18 cellular contexts compared by ENCODE assay signal in genomic region chr4:116877069-116877468, GRCh38.
DNase-seq lines count a peak whose midpoint lies in the region; ATAC-seq, FAIRE-seq and TF ChIP-seq lines count a peak whose summit lies in the region.
"Had no signal": no experiment of that assay in that cellular context is flagged by ENCODE, and none has a peak within 500 bp of the region (broad histone marks: within the 10 kb centered on the region; RNA-seq: fewer than 3 reads in every experiment).

No MANE protein-coding gene starts in this region.

- H3K27ac ChIP-seq in SK-N-SH (ENCODE audit: low read depth in 2 of 2, low read length in 1 of 2): no peak overlapping the region
- H3K27ac ChIP-seq in A549: no peak overlapping the region
- H3K27ac ChIP-seq in IMR-90 (ENCODE audit: insufficient read depth, low read length): no peak overlapping the region
- H3K27ac ChIP-seq: 22Rv1, BLaER1 had no signal

- CTCF ChIA-PET in SK-N-SH (lab: Yijun Ruan, JAX) (interaction anchor here (0.9 kb wide), 1 partner anchor 24 kb away, joined by 3 read pairs; no protein-coding TSS in a partner anchor), A549 (lab: Yijun Ruan, JAX) (no interaction called here), IMR-90 (lab: Yijun Ruan, JAX) (no interaction called here)

- H2AFZ ChIP-seq in SK-N-SH (ENCODE audit: low read depth): peak overlapping the region; percentile 68; the same call in 1 of the 2 replicates
- no peak overlapping the region for H2AFZ ChIP-seq in IMR-90 (replicated peaks; ENCODE audit: low read length, poor library complexity)

- H3K14ac ChIP-seq in IMR-90 (replicated peaks; ENCODE audit: low read depth, low read length): no peak overlapping the region

- no peak overlapping the region for H3K9ac ChIP-seq in SK-N-SH
- no peak overlapping the region for H3K9ac ChIP-seq in IMR-90 (ENCODE audit: low read depth, low read length)
- H3K9ac ChIP-seq: BLaER1 had no signal

- H4K8ac ChIP-seq in IMR-90 (ENCODE audit: low read depth in 2 of 2, low read length in 2 of 2): no peak overlapping the region

- H2AK9ac ChIP-seq in IMR-90 (replicated peaks; ENCODE audit: low read depth, low read length, poor library complexity): no peak overlapping the region

- no peak overlapping the region for H2BK120ac ChIP-seq in IMR-90 (ENCODE audit: low read depth, low read length)

- H3K9me3 ChIP-seq in SK-N-SH (no peaks in the 10 kb centered on the region), A549 (no peaks in the 10 kb centered on the region), IMR-90 (ENCODE audit: control insufficient read depth, insufficient read depth, low read length) (no peaks in the 10 kb centered on the region)
- H3K9me3 ChIP-seq: BE2C, BLaER1 had no signal

- no peaks in the 10 kb centered on the region for H3K79me2 ChIP-seq in SK-N-SH (ENCODE audit: insufficient read depth)

- H3K9me2 ChIP-seq in SK-N-SH: no peaks in the 10 kb centered on the region

- H2BK15ac ChIP-seq in IMR-90 (ENCODE audit: low read depth, low read length): no peak overlapping the region

- H3K23ac ChIP-seq in IMR-90 (ENCODE audit: low read depth, low read length): no peak overlapping the region

- TF ChIP-seq EP300 in SK-N-SH (IDR thresholded peaks at IDR 0.05; ENCODE audit: borderline replicate concordance in 1 of 2, low read depth in 1 of 2, low read length in 1 of 2): no peak
- TF ChIP-seq EP300 in A549 (IDR thresholded peaks at IDR 0.05): no peak

- H4K20me1 ChIP-seq in SK-N-SH (ENCODE audit: insufficient read depth) (no peaks in the 10 kb centered on the region), IMR-90 (ENCODE audit: insufficient read depth, low read length) (no peaks in the 10 kb centered on the region)
- H4K20me1 ChIP-seq: BLaER1 had no signal

- H4K91ac ChIP-seq in IMR-90 (ENCODE audit: insufficient read depth, low read depth, low read length): no peak overlapping the region

- no peaks in the 10 kb centered on the region for H3K36me3 ChIP-seq in SK-N-SH (replicated peaks in 1 of 2; ENCODE audit: control insufficient read depth in 1 of 2, insufficient read depth in 2 of 2, low read length in 1 of 2)
- no peaks in the 10 kb centered on the region for H3K36me3 ChIP-seq in IMR-90 (ENCODE audit: control insufficient read depth, insufficient read depth, low read length)
- H3K36me3 ChIP-seq: BE2C, BLaER1 had no signal

- no peak overlapping the region for H3K4ac ChIP-seq in IMR-90 (ENCODE audit: low read depth, low read length)

- H3K18ac ChIP-seq in IMR-90 (ENCODE audit: low read depth, low read length): no peak overlapping the region

- TF ChIP-seq RAD21 in SK-N-SH (IDR thresholded peaks at IDR 0.05; ENCODE audit: low read length): no peak
- TF ChIP-seq RAD21 in A549 (conservative IDR thresholded peaks at IDR 0.05 in 1 of 2, IDR thresholded peaks at IDR 0.05 in 1 of 2): no peak
- no peak for TF ChIP-seq RAD21 in IMR-90 (IDR thresholded peaks at IDR 0.05; ENCODE audit: low read length)

- ATAC-seq in SK-N-SH treated with all-trans-retinoic acid at 6 μM for 48 hours: no peak
- ATAC-seq in A549: no peak
- ATAC-seq in IMR-90 (ENCODE audit: low read depth): no peak
- no peak for ATAC-seq in GM21723 (IDR thresholded peaks at IDR 0.05; ENCODE audit: unreplicated experiment)

- TF ChIP-seq POLR2A in A549 (IDR thresholded peaks at IDR 0.05; ENCODE audit: low read length) (no peak), IMR-90 (IDR thresholded peaks at IDR 0.05; ENCODE audit: low read depth, low read length) (no peak)

- H3K56ac ChIP-seq in IMR-90 (ENCODE audit: extremely low read depth, insufficient read depth, low read length): no peak overlapping the region

- no peak overlapping the region for H2BK5ac ChIP-seq in IMR-90 (ENCODE audit: low read depth, low read length, poor library complexity, severe bottlenecking)

- H3K79me1 ChIP-seq in IMR-90 (ENCODE audit: low read depth in 1 of 2, low read length in 2 of 2): no peaks in the 10 kb centered on the region

- H2BK20ac ChIP-seq in IMR-90 (ENCODE audit: low read depth, low read length): no peak overlapping the region

- no TSS peak for BruUV-seq in IMR-90 (replicated peaks; lab: Mats Ljungman, UMichigan)

- POLR2A ChIA-PET in SK-N-SH (lab: Yijun Ruan, JAX) (no interaction called here), A549 (lab: Yijun Ruan, JAX) (no interaction called here), IMR-90 (lab: Charles Lee; ENCODE audit: unreplicated experiment) (no interaction called here)

- DNase-seq in SK-N-SH (no peak), A549 (ENCODE audit: low read depth in 1 of 2, low spot score in 1 of 2) (no peak), IMR-90 (no peak)
- DNase-seq: ACHN; BE2C; C1 segment of cervical spinal cord; CD4-positive, alpha-beta memory T cell; CD4-positive, CD25-positive, alpha-beta regulatory T cell; CD8-positive, alpha-beta memory T cell; COR-L47; DMS79 treated with DMSO at 0.1 percent for 48 hours; GF-D8 had no signal

- H3K9me1 ChIP-seq in IMR-90 (ENCODE audit: insufficient read depth, low read length): no peaks in the 10 kb centered on the region

- WGBS in SK-N-SH (ENCODE audit: low lambda C conversion rate): 66% methylated on average over 1 of the region's 1 CpG
- WGBS in A549 (ENCODE audit: missing lambda C conversion rate): 13% methylated on average over 1 of the region's 1 CpG
- WGBS in IMR-90 (ENCODE audit: extremely low coverage in 2 of 2, insufficient read length in 1 of 2), 2 experiments: no CpG with 5 or more reads among the region's 1 CpG

- no peak overlapping the region for H2AK5ac ChIP-seq in IMR-90 (ENCODE audit: low read depth, low read length)

- H3F3A ChIP-seq in SK-N-SH (replicated peaks; ENCODE audit: insufficient read depth): no peaks in the 10 kb centered on the region

- H3K4me2 ChIP-seq in SK-N-SH (no peak overlapping the region), A549 (no peak overlapping the region), IMR-90 (ENCODE audit: low read depth, low read length) (no peak overlapping the region)
- H3K4me2 ChIP-seq: BLaER1 had no signal

- no peak for FAIRE-seq in A549 (lab: Jason Lieb, UNC)
- FAIRE-seq: GM12891, GM19239 had no signal

- H3K27me3 ChIP-seq in SK-N-SH (ENCODE audit: insufficient read depth): no peaks in the 10 kb centered on the region
- no peaks in the 10 kb centered on the region for H3K27me3 ChIP-seq in IMR-90 (ENCODE audit: control insufficient read depth, insufficient read depth, low read length)
- H3K27me3 ChIP-seq: BE2C, BLaER1 had no signal

- intact Hi-C loops in IMR-90 (cut with micrococcal nuclease): no loop called here

- in situ Hi-C loops in IMR-90 (cut with MboI; ENCODE audit: low sequenced_read_pairs): no loop called here

- no peak overlapping the region for H3K4me3 ChIP-seq in SK-N-SH (ENCODE audit: low read depth in 2 of 2, low read length in 1 of 2)
- no peak overlapping the region for H3K4me3 ChIP-seq in A549
- no peak overlapping the region for H3K4me3 ChIP-seq in IMR-90 (ENCODE audit: insufficient read depth, low read depth, low read length)
- H3K4me3 ChIP-seq: BLaER1 had no signal

- no peaks in the 10 kb centered on the region; a peak in 1 of 4 replicates for H3K4me1 ChIP-seq in SK-N-SH (ENCODE audit: control insufficient read depth in 1 of 2, insufficient read depth in 2 of 2, low read depth in 1 of 2, low read length in 1 of 2)
- no peaks in the 10 kb centered on the region for H3K4me1 ChIP-seq in A549
- no peaks in the 10 kb centered on the region for H3K4me1 ChIP-seq in IMR-90 (ENCODE audit: control insufficient read depth, insufficient read depth, low read length)
- H3K4me1 ChIP-seq: BLaER1 had no signal

- no peak for TF ChIP-seq CTCF in SK-N-SH (IDR thresholded peaks at IDR 0.05)
- no peak for TF ChIP-seq CTCF in A549 (IDR thresholded peaks at IDR 0.05)
- no peak for TF ChIP-seq CTCF in IMR-90 (conservative IDR thresholded peaks at IDR 0.05; ENCODE audit: low read depth, low read length)

- dilution Hi-C loops in IMR-90 (cut with HindIII; ENCODE audit: low sequenced_read_pairs, unreplicated experiment): no loop called here

- H4K5ac ChIP-seq in IMR-90 (ENCODE audit: low read depth, low read length): no peak overlapping the region

TF ChIP-seq in A549, 52 proteins besides CTCF, POLR2A, EP300 and RAD21:
- no peak for TF ChIP-seq RFX5 (IDR thresholded peaks at IDR 0.05)
- TF ChIP-seq MAFK (IDR thresholded peaks at IDR 0.05; ENCODE audit: partially characterized antibody): peak; percentile 16

TF ChIP-seq in IMR-90, 13 proteins besides CTCF, POLR2A, EP300 and RAD21:
- TF ChIP-seq ELK1 (IDR thresholded peaks at IDR 0.05; ENCODE audit: borderline replicate concordance, low read depth, low read length) (no peak), MAFK (IDR thresholded peaks at IDR 0.05; ENCODE audit: low read depth, low read length) (peak; percentile 29; the same call in 1 of the 2 replicates), CHD1 (IDR thresholded peaks at IDR 0.05; ENCODE audit: low read depth, low read length) (no peak), FOS (IDR thresholded peaks at IDR 0.05; ENCODE audit: low read depth, low read length) (no peak)
- TF ChIP-seq, protein P1, sequence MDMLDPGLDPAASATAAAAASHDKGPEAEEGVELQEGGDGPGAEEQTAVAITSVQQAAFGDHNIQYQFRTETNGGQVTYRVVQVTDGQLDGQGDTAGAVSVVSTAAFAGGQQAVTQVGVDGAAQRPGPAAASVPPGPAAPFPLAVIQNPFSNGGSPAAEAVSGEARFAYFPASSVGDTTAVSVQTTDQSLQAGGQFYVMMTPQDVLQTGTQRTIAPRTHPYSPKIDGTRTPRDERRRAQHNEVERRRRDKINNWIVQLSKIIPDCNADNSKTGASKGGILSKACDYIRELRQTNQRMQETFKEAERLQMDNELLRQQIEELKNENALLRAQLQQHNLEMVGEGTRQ (IDR thresholded peaks at IDR 0.05; ENCODE audit: low read depth, low read length): no peak
TF ChIP-seq in IMR-90: peak in this region for 1.
